ENCODE assay signal across 29 cellular contexts in genomic region chr12:28489256-28489655, GRCh38.
DNase-seq lines count a peak whose midpoint lies in the region; ATAC-seq, FAIRE-seq and TF ChIP-seq lines count a peak whose summit lies in the region.
"Had no signal": no experiment of that assay in that cellular context is flagged by ENCODE, and none has a peak within 500 bp of the region (broad histone marks: within the 10 kb centered on the region; RNA-seq: fewer than 3 reads in every experiment).

No MANE protein-coding gene starts in this region.

- peaks cover 2% of the 10 kb centered on the region for H3K36me3 ChIP-seq in astrocyte (ENCODE audit: insufficient read depth, low read length)
- peaks cover 4% of the 10 kb centered on the region for H3K36me3 ChIP-seq in smooth muscle cell (ENCODE audit: low read depth)
- H3K36me3 ChIP-seq in BE2C: no peaks in the 10 kb centered on the region
- H3K36me3 ChIP-seq: prostate gland had no signal

- H3K4me3 ChIP-seq in astrocyte (ENCODE audit: insufficient read depth, low read depth, low read length) (no peak overlapping the region), fibroblast of the aortic adventitia (ENCODE audit: low read depth, low read length) (no peak overlapping the region), smooth muscle cell (no peak overlapping the region), BE2C (ENCODE audit: low read depth, low read length) (no peak overlapping the region)
- H3K4me3 ChIP-seq: prostate gland had no signal

- intact Hi-C loops in activated CD4-positive, alpha-beta memory T cell treated with anti-CD3 and anti-CD28 coated beads for 36 hours (cut with micrococcal nuclease): no loop called here

- POLR2A ChIA-PET in activated CD4-positive, alpha-beta memory T cell treated with anti-CD3 and anti-CD28 coated beads for 36 hours (lab: Charles Lee): no interaction called here

- H3K79me2 ChIP-seq in astrocyte (ENCODE audit: insufficient read depth, low read length) (no peaks in the 10 kb centered on the region), smooth muscle cell (ENCODE audit: low read depth) (no peaks in the 10 kb centered on the region)

- 15% methylated on average over 2 of the region's 2 CpGs for WGBS in smooth muscle cell (ENCODE audit: low lambda C conversion rate)

- H3K4me1 Mint-ChIP-seq in astrocyte (ENCODE audit: low read depth, unreplicated experiment): peaks cover 16% of the 10 kb centered on the region
- no peaks in the 10 kb centered on the region for H3K4me1 Mint-ChIP-seq in activated CD4-positive, alpha-beta memory T cell treated with anti-CD3 and anti-CD28 coated beads for 36 hours (ENCODE audit: low read depth)
- H3K4me1 Mint-ChIP-seq: activated CD4-positive, alpha-beta T cell treated with anti-CD3 and anti-CD28 coated beads, Interleukin-2, amount 10 ng/mL, durations not matched to agents 7 days and 5 days had no signal

- peaks cover 5% of the 10 kb centered on the region for H3F3A ChIP-seq in smooth muscle cell (ENCODE audit: low read depth)

- H4K20me1 ChIP-seq in astrocyte (ENCODE audit: insufficient read depth, low read length): no peaks in the 10 kb centered on the region
- no peaks in the 10 kb centered on the region for H4K20me1 ChIP-seq in smooth muscle cell (ENCODE audit: low read depth)

- H3K4me1 ChIP-seq in astrocyte (ENCODE audit: insufficient read depth, low read length) (no peaks in the 10 kb centered on the region), smooth muscle cell (ENCODE audit: low read depth) (peaks cover 9% of the 10 kb centered on the region), BE2C (no peaks in the 10 kb centered on the region)
- H3K4me1 ChIP-seq: prostate gland had no signal

- H3K4me2 ChIP-seq in astrocyte (ENCODE audit: low read length) (no peak overlapping the region), smooth muscle cell (peak overlapping the region; percentile 62)

- H3K9ac ChIP-seq in astrocyte (ENCODE audit: low read length) (no peak overlapping the region), smooth muscle cell (ENCODE audit: low read depth) (no peak overlapping the region)

- no peak for ATAC-seq in GM18907 (IDR thresholded peaks at IDR 0.05; ENCODE audit: unreplicated experiment)

- no peaks in the 10 kb centered on the region for H3K9me3 Mint-ChIP-seq in astrocyte (ENCODE audit: unreplicated experiment)
- no peaks in the 10 kb centered on the region for H3K9me3 Mint-ChIP-seq in activated CD4-positive, alpha-beta memory T cell treated with anti-CD3 and anti-CD28 coated beads for 36 hours
- H3K9me3 Mint-ChIP-seq: activated CD4-positive, alpha-beta T cell treated with anti-CD3 and anti-CD28 coated beads, Interleukin-2, amount 10 ng/mL, durations not matched to agents 7 days and 5 days; T-helper 1 cell treated with Interleukin-12 subunit alpha and Interleukin-12 subunit beta and Interleukin-4 antibody, amounts not matched to agents 30 μg/mL and 1 μg/mL, for 36 hours had no signal

- peak; percentile 74 for FAIRE-seq in astrocyte (lab: Jason Lieb, UNC)

- TF ChIP-seq CTCF in astrocyte (IDR thresholded peaks at IDR 0.05; ENCODE audit: insufficient read depth, low read depth, low read length) (no peak), fibroblast of the aortic adventitia (IDR thresholded peaks at IDR 0.05; ENCODE audit: insufficient read depth, low read length) (no peak), smooth muscle cell (IDR thresholded peaks at IDR 0.05; ENCODE audit: borderline replicate concordance, insufficient read depth, poor library complexity, severe bottlenecking) (no peak), BE2C (IDR thresholded peaks at IDR 0.05; ENCODE audit: low read depth, low read length) (no peak)

- CTCF ChIA-PET in activated CD4-positive, alpha-beta memory T cell treated with anti-CD3 and anti-CD28 coated beads for 36 hours (lab: Charles Lee): no interaction called here

- H3K27ac ChIP-seq in astrocyte (ENCODE audit: low read depth, low read length): no peak overlapping the region
- H3K27ac ChIP-seq in smooth muscle cell (ENCODE audit: low read depth): peak overlapping the region; percentile 38
- H3K27ac ChIP-seq: prostate gland had no signal

- no peak overlapping the region for H2AFZ ChIP-seq in astrocyte (ENCODE audit: low read depth, low read length)
- H2AFZ ChIP-seq in smooth muscle cell (ENCODE audit: low read depth): no peak overlapping the region

- peak overlapping the region; percentile 69 for H3K4me3 Mint-ChIP-seq in astrocyte (ENCODE audit: unreplicated experiment)
- no peak overlapping the region for H3K4me3 Mint-ChIP-seq in activated CD4-positive, alpha-beta memory T cell treated with anti-CD3 and anti-CD28 coated beads for 36 hours
- H3K4me3 Mint-ChIP-seq: activated CD4-positive, alpha-beta T cell treated with anti-CD3 and anti-CD28 coated beads, Interleukin-2, amount 10 ng/mL, durations not matched to agents 7 days and 5 days; neural crest cell; T-helper 1 cell treated with Interleukin-12 subunit alpha and Interleukin-12 subunit beta and Interleukin-4 antibody, amounts not matched to agents 30 μg/mL and 1 μg/mL, for 36 hours had no signal

- DNase-seq in GM04503 (ENCODE audit: low read depth) (peak; percentile 25), astrocyte (ENCODE audit: low read depth) (peak; percentile 69), fibroblast of the aortic adventitia (ENCODE audit: low read depth) (peak; percentile 56), smooth muscle cell (lab: John Stamatoyannopoulos, UW; ENCODE audit: unreplicated experiment) (no peak), BE2C (no peak), COLO829 (ENCODE audit: low spot score) (no peak)
- no peak for DNase-seq in activated CD4-positive, alpha-beta memory T cell treated with anti-CD3 and anti-CD28 coated beads for 36 hours
- DNase-seq: activated CD4-positive, alpha-beta T cell treated with anti-CD3 and anti-CD28 coated beads, Interleukin-2, amount 10 ng/mL, durations not matched to agents 7 days and 5 days; activated CD8-positive, alpha-beta memory T cell treated with anti-CD3 and anti-CD28 coated beads, Interleukin-2, amount 50 U/mL, for 48 hours; activated gamma-delta T cell; amniotic stem cell; cerebellar nuclear complex; COR-L47; DND-41; effector memory CD4-positive, alpha-beta T cell; foreskin melanocyte; H7; midbrain; NCI-H1436; NCI-H2171 treated with DMSO at 0.1 percent for 48 hours; NCI-H774; OCI-M1; SHP77 treated with DMSO at 0.1 percent for 48 hours; stimulated activated CD4-positive, alpha-beta T cell treated with anti-CD3 and anti-CD28 coated beads, Interleukin-12 subunit alpha, Interleukin-12 subunit beta, amount 100 ng/mL, for 4 hours; stimulated activated CD8-positive, alpha-beta memory T cell treated with anti-CD3 and anti-CD28 coated beads, Interleukin-4, amount 100 ng/mL, for 48 hours had no signal

- H3K27me3 ChIP-seq in astrocyte (ENCODE audit: insufficient read depth, low read length) (no peaks in the 10 kb centered on the region), smooth muscle cell (ENCODE audit: low read depth) (no peaks in the 10 kb centered on the region), BE2C (no peaks in the 10 kb centered on the region)

- H3K27ac Mint-ChIP-seq in astrocyte (ENCODE audit: unreplicated experiment): peak overlapping the region; percentile 88
- H3K27ac Mint-ChIP-seq in activated CD4-positive, alpha-beta memory T cell treated with anti-CD3 and anti-CD28 coated beads for 36 hours: no peak overlapping the region
- H3K27ac Mint-ChIP-seq: activated CD4-positive, alpha-beta T cell treated with anti-CD3 and anti-CD28 coated beads, Interleukin-2, amount 10 ng/mL, durations not matched to agents 7 days and 5 days; T-helper 1 cell treated with Interleukin-12 subunit alpha and Interleukin-12 subunit beta and Interleukin-4 antibody, amounts not matched to agents 30 μg/mL and 1 μg/mL, for 36 hours had no signal

- H3K36me3 Mint-ChIP-seq in astrocyte (ENCODE audit: low read depth, unreplicated experiment): no peaks in the 10 kb centered on the region
- peaks cover 8% of the 10 kb centered on the region for H3K36me3 Mint-ChIP-seq in activated CD4-positive, alpha-beta memory T cell treated with anti-CD3 and anti-CD28 coated beads for 36 hours

- H3K9me3 ChIP-seq in astrocyte (ENCODE audit: insufficient read depth, low read depth, low read length): no peaks in the 10 kb centered on the region
- no peaks in the 10 kb centered on the region for H3K9me3 ChIP-seq in smooth muscle cell (replicated peaks; ENCODE audit: low read depth)
- H3K9me3 ChIP-seq in BE2C: no peaks in the 10 kb centered on the region
- H3K9me3 ChIP-seq: prostate gland had no signal

- no peaks in the 10 kb centered on the region for H3K27me3 Mint-ChIP-seq in astrocyte (ENCODE audit: low read depth, unreplicated experiment)
- no peaks in the 10 kb centered on the region for H3K27me3 Mint-ChIP-seq in activated CD4-positive, alpha-beta memory T cell treated with anti-CD3 and anti-CD28 coated beads for 36 hours
- H3K27me3 Mint-ChIP-seq: activated CD4-positive, alpha-beta T cell treated with anti-CD3 and anti-CD28 coated beads, Interleukin-2, amount 10 ng/mL, durations not matched to agents 7 days and 5 days had no signal

Comparison
In these comparisons a context has a peak if more than half of its experiments do, and no peak if none do; other contexts are left out.
1. DNase-seq: peak in GM04503 (single experiment), astrocyte (single experiment) and fibroblast of the aortic adventitia (single experiment); none in smooth muscle cell (single experiment), BE2C (single experiment), activated CD4-positive, alpha-beta memory T cell treated with anti-CD3 and anti-CD28 coated beads for 36 hours (single experiment) and COLO829 (single experiment).